In genomic region chr1:224880593-224881307, GRCh38 we compare ENCODE assay signal across 19 cellular contexts. TPM values are rescaled to one million over a fixed set of nuclear protein-coding genes. Genes with fewer than 3 reads are reported as not detected.
DNase-seq lines count a peak whose midpoint lies in the region; ATAC-seq and TF ChIP-seq lines count a peak whose summit lies in the region.
"Had no signal": no experiment of that assay in that cellular context is flagged by ENCODE, and none has a peak within 500 bp of the region (broad histone marks: within the 10 kb centered on the region; RNA-seq: fewer than 3 reads in every experiment).

No MANE protein-coding gene starts in this region.

- H3K27ac Mint-ChIP-seq in GM23338 (peak overlapping the region; percentile 93), WTC11 (peak overlapping the region; percentile 77)
- H3K27ac Mint-ChIP-seq in CD8-positive, alpha-beta memory T cell = no peak overlapping the region
- H3K27ac Mint-ChIP-seq: activated CD4-positive, alpha-beta memory T cell treated with anti-CD3 and anti-CD28 coated beads for 36 hours; activated naive CD8-positive, alpha-beta T cell treated with anti-CD3 and anti-CD28 coated beads for 36 hours had no signal

- H3K9me2 ChIP-seq in GM23338 (ENCODE audit: insufficient read depth) = no peaks in the 10 kb centered on the region

- H3K27ac ChIP-seq in GM23338 (ENCODE audit: low read depth) (peak overlapping the region; percentile 59), neuronal stem cell (replicated peaks; ENCODE audit: low read length) (no peak overlapping the region), Peyer's patch (no peak overlapping the region)
- no peak overlapping the region for H3K27ac ChIP-seq in CD8-positive, alpha-beta memory T cell (ENCODE audit: low read depth, low read length)
- H3K27ac ChIP-seq: heart right ventricle, testis had no signal

- WGBS in neuronal stem cell (ENCODE audit: extremely low coverage in 2 of 2, insufficient read length in 2 of 2, insufficient replicate concordance in 1 of 2), 2 donors = no CpG with 5 or more reads among the region's 8 CpGs

- peak overlapping the region; percentile 36; the same call in 1 of the 2 replicates for H3K4me2 ChIP-seq in GM23338
- H3K4me2 ChIP-seq in neuronal stem cell (ENCODE audit: insufficient read depth, low read length, poor library complexity, severe bottlenecking) = no peak overlapping the region

- POLR2A ChIA-PET in WTC11 (lab: Charles Lee) = interaction anchor here (0.7 kb wide), 1 partner anchor 56 kb away, joined by 3 read pairs; no protein-coding TSS in a partner anchor
- POLR2A ChIA-PET in CD8-positive, alpha-beta memory T cell (lab: Charles Lee) = no interaction called here

- no peak overlapping the region for H2AK5ac ChIP-seq in neuronal stem cell (ENCODE audit: low read depth, low read length)

- H3K14ac ChIP-seq in neuronal stem cell (ENCODE audit: low read length) = no peak overlapping the region

- H3K9me3 ChIP-seq in neuronal stem cell (replicated peaks in 1 of 2; ENCODE audit: control insufficient read depth in 2 of 2, insufficient read depth in 1 of 2, low read depth in 1 of 2, low read length in 2 of 2) (no peaks in the 10 kb centered on the region), Peyer's patch (no peaks in the 10 kb centered on the region)
- no peaks in the 10 kb centered on the region for H3K9me3 ChIP-seq in CD8-positive, alpha-beta memory T cell (ENCODE audit: low read length)
- H3K9me3 ChIP-seq: testis had no signal

- H3K4me1 Mint-ChIP-seq in GM23338 = peaks cover 56% of the 10 kb centered on the region
- H3K4me1 Mint-ChIP-seq in WTC11 = peaks cover 59% of the 10 kb centered on the region
- H3K4me1 Mint-ChIP-seq in CD8-positive, alpha-beta memory T cell = no peaks in the 10 kb centered on the region
- H3K4me1 Mint-ChIP-seq: activated naive CD8-positive, alpha-beta T cell treated with anti-CD3 and anti-CD28 coated beads for 36 hours had no signal

- no peak overlapping the region for H3K23ac ChIP-seq in neuronal stem cell (ENCODE audit: low read depth, low read length, poor library complexity)

- TF ChIP-seq CTCF in GM23338 (conservative IDR thresholded peaks at IDR 0.05; ENCODE audit: low read depth in 2 of 2) = no peak
- no peak for TF ChIP-seq CTCF in WTC11 (IDR thresholded peaks at IDR 0.05)
- no peak for TF ChIP-seq CTCF in Peyer's patch (IDR thresholded peaks at IDR 0.05)

- H3K9ac ChIP-seq in neuronal stem cell (ENCODE audit: low read depth, low read length, poor library complexity) = no peak overlapping the region

- H3K36me3 Mint-ChIP-seq in GM23338 (ENCODE audit: low read depth) (peaks cover 11% of the 10 kb centered on the region), WTC11 (peaks cover 13% of the 10 kb centered on the region)
- H3K36me3 Mint-ChIP-seq in CD8-positive, alpha-beta memory T cell = no peaks in the 10 kb centered on the region
- H3K36me3 Mint-ChIP-seq: activated CD4-positive, alpha-beta memory T cell treated with anti-CD3 and anti-CD28 coated beads for 36 hours; activated naive CD8-positive, alpha-beta T cell treated with anti-CD3 and anti-CD28 coated beads for 36 hours had no signal

- ATAC-seq in GM23338 = peak; percentile 95
- peak; percentile 96 for ATAC-seq in WTC11
- ATAC-seq in HG03442 (IDR thresholded peaks at IDR 0.05; ENCODE audit: unreplicated experiment) = no peak
- ATAC-seq: activated T-cell treated with anti-CD3 and anti-CD28 coated beads, Interleukin-2, amount 50 U/mL, for 4 hours; heart right ventricle; left ventricle myocardium superior had no signal

- peaks cover 45% of the 10 kb centered on the region for H3K4me1 ChIP-seq in GM23338 (ENCODE audit: insufficient read depth)
- H3K4me1 ChIP-seq in neuronal stem cell (ENCODE audit: control insufficient read depth in 2 of 2, insufficient read depth in 1 of 2, low read depth in 1 of 2, low read length in 2 of 2) = peaks cover 3 to 10% of the 10 kb centered on the region in 2 donors
- no peaks in the 10 kb centered on the region for H3K4me1 ChIP-seq in CD8-positive, alpha-beta memory T cell (ENCODE audit: insufficient read depth, low read length)
- peaks cover 0 to 12% (median 1%) of the 10 kb centered on the region in 4 donors for H3K4me1 ChIP-seq in Peyer's patch
- H3K4me1 ChIP-seq: heart right ventricle, testis had no signal

- H3K79me1 ChIP-seq in neuronal stem cell (ENCODE audit: low read depth, low read length) = no peaks in the 10 kb centered on the region

- peaks cover 13% of the 10 kb centered on the region for H3K27me3 Mint-ChIP-seq in GM23338 (ENCODE audit: insufficient read depth, low read depth, poor library complexity)
- H3K27me3 Mint-ChIP-seq in WTC11 (ENCODE audit: low read depth) = peaks cover 3% of the 10 kb centered on the region
- H3K27me3 Mint-ChIP-seq in CD8-positive, alpha-beta memory T cell = peaks cover 14 to 39% of the 10 kb centered on the region in 2 donors

- H3K4me3 ChIP-seq in GM23338 (peak overlapping the region; percentile 8; the same call in 1 of the 2 replicates), neuronal stem cell (ENCODE audit: low read length in 2 of 2) (no peak overlapping the region), Peyer's patch (no peak overlapping the region)
- H3K4me3 ChIP-seq in CD8-positive, alpha-beta memory T cell (ENCODE audit: low read length) = no peak overlapping the region
- H3K4me3 ChIP-seq: heart right ventricle, testis had no signal

- H3K27me3 ChIP-seq in GM23338 (ENCODE audit: insufficient read depth) = no peaks in the 10 kb centered on the region
- H3K27me3 ChIP-seq in neuronal stem cell (ENCODE audit: control insufficient read depth in 3 of 3, insufficient read depth in 3 of 3, low read depth in 1 of 3, low read length in 3 of 3) = peaks cover 0 to 3% (median 0%) of the 10 kb centered on the region in 3 experiments
- no peaks in the 10 kb centered on the region for H3K27me3 ChIP-seq in CD8-positive, alpha-beta memory T cell (ENCODE audit: insufficient read depth, low read length, poor library complexity, severe bottlenecking)
- no peaks in the 10 kb centered on the region for H3K27me3 ChIP-seq in Peyer's patch
- H3K27me3 ChIP-seq: testis had no signal

- peaks cover 11% of the 10 kb centered on the region for H3K9me3 Mint-ChIP-seq in GM23338
- peaks cover 18% of the 10 kb centered on the region for H3K9me3 Mint-ChIP-seq in WTC11
- H3K9me3 Mint-ChIP-seq in CD8-positive, alpha-beta memory T cell = peaks cover 0 to 4% (median 0%) of the 10 kb centered on the region in 5 donors

- no peak for TF ChIP-seq POLR2A in Peyer's patch (IDR thresholded peaks at IDR 0.05)

- H3K4me3 Mint-ChIP-seq in GM23338 = peak overlapping the region; percentile 17
- H3K4me3 Mint-ChIP-seq in WTC11 = peak overlapping the region; percentile 40
- H3K4me3 Mint-ChIP-seq in CD8-positive, alpha-beta memory T cell = no peak overlapping the region
- H3K4me3 Mint-ChIP-seq: activated CD4-positive, alpha-beta memory T cell treated with anti-CD3 and anti-CD28 coated beads for 36 hours; activated naive CD8-positive, alpha-beta T cell treated with anti-CD3 and anti-CD28 coated beads for 36 hours; activated T-cell treated with anti-CD3 and anti-CD28 coated beads, Interleukin-2, amount 50 U/mL, for 4 hours had no signal

- H3F3A ChIP-seq in GM23338 (replicated peaks; ENCODE audit: low read depth) = no peaks in the 10 kb centered on the region

- no peaks in the 10 kb centered on the region for H3K79me2 ChIP-seq in GM23338 (replicated peaks; ENCODE audit: insufficient read depth)

- H3K36me3 ChIP-seq in GM23338 (ENCODE audit: insufficient read depth) (no peaks in the 10 kb centered on the region), neuronal stem cell (replicated peaks in 1 of 2; ENCODE audit: control insufficient read depth in 2 of 2, insufficient read depth in 2 of 2, low read length in 2 of 2) (no peaks in the 10 kb centered on the region), Peyer's patch (no peaks in the 10 kb centered on the region)
- no peaks in the 10 kb centered on the region for H3K36me3 ChIP-seq in CD8-positive, alpha-beta memory T cell (ENCODE audit: insufficient read depth, low read length)
- H3K36me3 ChIP-seq: heart right ventricle had no signal

- H2BK15ac ChIP-seq in neuronal stem cell (ENCODE audit: low read length) = no peak overlapping the region

- no peak overlapping the region for H4K8ac ChIP-seq in neuronal stem cell (ENCODE audit: low read depth, low read length)

- H4K20me1 ChIP-seq in GM23338 (replicated peaks; ENCODE audit: insufficient read depth) = no peaks in the 10 kb centered on the region

- H2BK12ac ChIP-seq in neuronal stem cell (ENCODE audit: low read length) = no peak overlapping the region

- CTCF ChIA-PET in WTC11 (lab: Charles Lee) = interaction anchor here (1.4 to 1.8 kb wide), 2 partner anchors 14 to 42 kb away, joined by 11 read pairs; no protein-coding TSS in a partner anchor
- CTCF ChIA-PET in CD8-positive, alpha-beta memory T cell (lab: Charles Lee) = no interaction called here

- no peak overlapping the region for H2BK120ac ChIP-seq in neuronal stem cell (ENCODE audit: low read depth, low read length)

- H3K18ac ChIP-seq in neuronal stem cell (ENCODE audit: low read length) = no peak overlapping the region

- H3K4ac ChIP-seq in neuronal stem cell (ENCODE audit: low read length) = no peak overlapping the region

- peak; percentile 93 for DNase-seq in GM23338 (ENCODE audit: low spot score)
- DNase-seq in WTC11 (ENCODE audit: low spot score) = peak; percentile 67
- peak; percentile 75 for DNase-seq in iPS DF 4.7 (ENCODE audit: extremely low read depth, low spot score)
- peak; percentile 48 for DNase-seq in neuronal stem cell (ENCODE audit: low spot score)
- DNase-seq in HuH-7.5 (ENCODE audit: low spot score) = no peak
- DNase-seq in CD8-positive, alpha-beta memory T cell = no peak
- DNase-seq in Peyer's patch = no peak
- DNase-seq: activated CD4-positive, alpha-beta memory T cell treated with anti-CD3 and anti-CD28 coated beads for 36 hours; activated naive CD8-positive, alpha-beta T cell treated with anti-CD3 and anti-CD28 coated beads for 36 hours; activated T-cell treated with anti-CD3 and anti-CD28 coated beads, Interleukin-2, amount 50 U/mL, for 4 hours; effector CD8-positive, alpha-beta T cell; heart right ventricle; left ventricle myocardium superior; NCI-H1417; NCI-H2171 treated with DMSO at 0.1 percent for 48 hours; posterior cingulate gyrus; small intestine; testis had no signal

- H2BK5ac ChIP-seq in neuronal stem cell (ENCODE audit: low read length) = no peak overlapping the region

- H2AFZ ChIP-seq in GM23338 (no peak overlapping the region), neuronal stem cell (ENCODE audit: low read length) (peak overlapping the region; percentile 57)

- no peak overlapping the region for H4K91ac ChIP-seq in neuronal stem cell (ENCODE audit: low read depth, low read length, poor library complexity)

TF ChIP-seq in GM23338, 12 proteins besides CTCF, POLR2A, EP300 and RAD21 (continues in another document):
- no peak for TF ChIP-seq JUNB (IDR thresholded peaks at IDR 0.05; ENCODE audit: unreplicated experiment)

RNA-seq across cellular contexts. Expression of gene DNAH14, which starts 48.7 kb away (rescaled TPM):
- total RNA-seq in GM23338 (2014; rRNA removed; shearing (Covaris generic)) = 41.8 and 55.3 TPM in 2 replicates
- 67.8 and 80.2 TPM in 2 replicates for polyA plus RNA-seq in GM23338 (2016; fragmentation: Nextera tagmentation; extraction: Ambion mirVana)
- 34.1 to 36.9 TPM (median 35.4 TPM) in 3 replicates for total RNA-seq in WTC11 (2021)
- polyA plus RNA-seq in neuronal stem cell (2013, experiment 1 of 2) = 28.0 TPM
- 26.3 TPM for polyA plus RNA-seq in neuronal stem cell (2013, experiment 2 of 2)
- under 1 TPM in 1 of 2 experiments, not detected in 1; 0.26 TPM for total RNA-seq in CD8-positive, alpha-beta memory T cell
- not detected for polyA plus RNA-seq in CD8-positive, alpha-beta memory T cell
- 10 to 100 TPM in 1 of 4 donors, 1 to 10 TPM in 3; 6.5 to 11.0 (median 7.4) TPM for total RNA-seq in Peyer's patch

Comparison
In these comparisons a context has a peak if more than half of its experiments do, and no peak if none do; other contexts are left out.
1. DNase-seq: peak in GM23338 (single experiment), WTC11 (single experiment), iPS DF 4.7 (single experiment) and neuronal stem cell (single experiment); none in HuH-7.5 (single experiment), CD8-positive, alpha-beta memory T cell (0 of 5) and Peyer's patch (0 of 3).
2. H3K27ac Mint-ChIP-seq: peak in GM23338 (single experiment) and WTC11 (single experiment); none in CD8-positive, alpha-beta memory T cell (0 of 8).
3. H3K4me3 Mint-ChIP-seq: peak in GM23338 (single experiment) and WTC11 (single experiment); none in CD8-positive, alpha-beta memory T cell (0 of 7).
4. RNA of gene DNAH14, which starts 48.7 kb away (total RNA-seq): 41.8 to 55.3 TPM in GM23338, 34.1 to 36.9 TPM in WTC11 and 6.5 to 11.0 TPM in Peyer's patch; 0.26 TPM in CD8-positive, alpha-beta memory T cell; every median in the first group is over 4 times any median in the second.